20 cellular contexts compared by ENCODE assay signal in the genomic region with DNA sequence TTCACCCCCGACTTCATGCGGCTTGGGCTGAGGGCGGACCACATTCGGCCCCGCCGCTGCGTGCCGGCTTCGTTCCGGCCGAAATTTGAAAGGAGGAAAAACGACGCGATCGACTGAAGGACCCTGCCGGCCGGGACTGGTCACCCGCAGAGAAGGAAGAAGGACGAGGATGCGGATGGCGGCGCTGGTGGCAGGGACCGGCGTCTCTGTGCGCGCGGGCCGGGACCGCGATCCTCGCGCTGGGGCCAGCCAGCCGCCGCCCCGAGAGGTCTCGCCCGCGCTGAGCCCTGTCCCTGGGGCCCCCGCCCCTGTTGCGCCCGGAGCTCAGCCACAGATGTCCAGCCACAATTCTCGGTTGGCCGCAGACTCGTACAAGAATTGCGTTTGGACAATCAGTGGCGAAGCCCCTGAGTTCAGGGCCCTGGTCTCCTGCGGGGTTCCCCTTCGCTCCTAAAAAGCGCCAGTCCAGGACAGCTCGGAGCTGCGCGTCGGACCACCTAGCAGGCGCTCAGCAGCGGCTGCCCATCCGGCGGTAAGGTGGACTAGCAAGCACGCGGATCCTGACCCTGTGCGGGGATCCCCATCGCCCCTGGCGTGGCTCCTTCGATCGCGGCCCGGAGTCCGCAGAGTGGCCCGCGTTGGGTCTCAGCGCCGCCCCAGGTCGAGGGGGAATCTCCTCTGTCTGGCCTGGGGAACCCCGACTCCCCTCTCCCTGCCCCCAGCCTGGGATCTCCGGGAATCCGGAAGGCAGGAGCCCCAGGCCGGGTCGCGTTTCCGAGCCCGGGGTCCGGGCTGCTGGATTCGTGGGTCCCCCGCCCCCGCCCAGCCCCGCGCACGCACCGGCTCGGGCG. TPM values are rescaled to one million over a fixed set of nuclear protein-coding genes. Genes with fewer than 3 reads are reported as not detected.
DNase-seq lines count a peak whose midpoint lies in the region; ATAC-seq and TF ChIP-seq lines count a peak whose summit lies in the region.
"Had no signal": no experiment of that assay in that cellular context is flagged by ENCODE, and none has a peak within 500 bp of the region (broad histone marks: within the 10 kb centered on the region; RNA-seq: fewer than 3 reads in every experiment).

No MANE protein-coding gene starts in this region.

- CTCF ChIA-PET in PC-3 (lab: Charles Lee) = no interaction called here

- no TSS peak for BruUV-seq in PC-3 (replicated peaks; lab: Mats Ljungman, UMichigan)

- H3K9me3 ChIP-seq in PC-3 (ENCODE audit: low read length) = no peaks in the 10 kb centered on the region
- H3K9me3 ChIP-seq: Peyer's patch, upper lobe of left lung had no signal

- H3K27ac ChIP-seq in angular gyrus (ENCODE audit: low read depth, low read length) = peak overlapping the region; percentile 93
- H3K27ac ChIP-seq in PC-3 (ENCODE audit: low read length) = no peak overlapping the region
- H3K27ac ChIP-seq: Peyer's patch, upper lobe of left lung had no signal

- no peak overlapping the region for H3K4me2 ChIP-seq in PC-3 (ENCODE audit: low read length)

- intact Hi-C loops in PC-3 (cut with micrococcal nuclease) = no loop called here

- H3K9me2 ChIP-seq in PC-3 (replicated peaks; ENCODE audit: low read length) = no peaks in the 10 kb centered on the region

- ATAC-seq in GM21447 (IDR thresholded peaks at IDR 0.05; ENCODE audit: unreplicated experiment) = no peak
- no peak for ATAC-seq in PC-3
- ATAC-seq: stimulated activated naive CD8-positive, alpha-beta T cell treated with anti-CD3 and anti-CD28 coated beads, Interleukin-15, Interleukin-2, amounts not matched to agents 100 U/mL and 50 U/mL, for 24 hours had no signal

- no peaks in the 10 kb centered on the region for H3F3A ChIP-seq in PC-3 (ENCODE audit: low read length, unreplicated experiment)

- H3K4me1 Mint-ChIP-seq in glutamatergic neuron (ENCODE audit: low read depth, unreplicated experiment) (peaks cover 42% of the 10 kb centered on the region), nephron (peaks cover 10% of the 10 kb centered on the region)

- no peaks in the 10 kb centered on the region for H4K20me1 ChIP-seq in PC-3 (ENCODE audit: low read length)

- no peaks in the 10 kb centered on the region for H3K36me3 Mint-ChIP-seq in glutamatergic neuron (ENCODE audit: unreplicated experiment)
- peaks cover 20% of the 10 kb centered on the region for H3K36me3 Mint-ChIP-seq in nephron (ENCODE audit: low read depth)

- H3K9me3 Mint-ChIP-seq in glutamatergic neuron (ENCODE audit: unreplicated experiment) = peaks cover 7% of the 10 kb centered on the region
- no peaks in the 10 kb centered on the region for H3K9me3 Mint-ChIP-seq in nephron
- H3K9me3 Mint-ChIP-seq: activated naive CD4-positive, alpha-beta T cell treated with anti-CD3 and anti-CD28 coated beads for 36 hours; T-helper 2 cell treated with Interferon-gamma antibody and Interleukin-4, amounts not matched to agents 5 μg/mL and 100 μg/mL, for 36 hours had no signal

- H3K4me3 Mint-ChIP-seq in glutamatergic neuron (ENCODE audit: unreplicated experiment) = peak overlapping the region; percentile 95
- peak overlapping the region; percentile 63 to 84 (median 79) for H3K4me3 Mint-ChIP-seq in nephron
- H3K4me3 Mint-ChIP-seq: activated naive CD4-positive, alpha-beta T cell treated with anti-CD3 and anti-CD28 coated beads for 36 hours; T-helper 2 cell treated with Interferon-gamma antibody and Interleukin-4, amounts not matched to agents 5 μg/mL and 100 μg/mL, for 36 hours had no signal

- no peak overlapping the region for H2AFZ ChIP-seq in PC-3 (ENCODE audit: low read length)

- H3K79me2 ChIP-seq in PC-3 (ENCODE audit: low read length) = no peaks in the 10 kb centered on the region

- H3K4me3 ChIP-seq in PC-3 (ENCODE audit: low read length) = no peak overlapping the region
- H3K4me3 ChIP-seq: lung, Peyer's patch, upper lobe of left lung had no signal

- H3K27me3 ChIP-seq in PC-3 (ENCODE audit: low read length) = no peaks in the 10 kb centered on the region
- H3K27me3 ChIP-seq: Peyer's patch, upper lobe of left lung had no signal

- DNase-seq in glutamatergic neuron (no peak), superior temporal gyrus (ENCODE audit: extremely low spot score) (peak; percentile 9), RPMI8226 (no peak), PC-3 (no peak)
- DNase-seq: activated CD8-positive, alpha-beta memory T cell treated with anti-CD3 and anti-CD28 coated beads for 24 hours; activated naive CD4-positive, alpha-beta T cell treated with anti-CD3 and anti-CD28 coated beads for 36 hours; activated T-cell treated with anti-CD3 and anti-CD28 coated beads, Interleukin-2, amount 50 U/mL, for 48 hours; DMS79; Kasumi-1; NCI-H1930; NCI-H226; Peyer's patch; stimulated activated CD4-positive, alpha-beta T cell treated with anti-CD3 and anti-CD28 coated beads, Interleukin-2, amount 100 ng/mL, for 24 hours; stimulated activated naive CD8-positive, alpha-beta T cell treated with anti-CD3 and anti-CD28 coated beads, Interleukin-15, Interleukin-2, amounts not matched to agents 100 U/mL and 50 U/mL, for 24 hours had no signal

- H3K36me3 ChIP-seq in PC-3 (ENCODE audit: low read depth, low read length) = no peaks in the 10 kb centered on the region

- POLR2A ChIA-PET in PC-3 (lab: Charles Lee; ENCODE audit: unreplicated experiment) = no interaction called here

- H3K27me3 Mint-ChIP-seq in glutamatergic neuron (ENCODE audit: unreplicated experiment) (peaks cover 19% of the 10 kb centered on the region), nephron (ENCODE audit: low read depth) (peaks cover 83% of the 10 kb centered on the region)

- TF ChIP-seq CTCF in glutamatergic neuron (IDR thresholded peaks at IDR 0.05; ENCODE audit: partially characterized antibody, unreplicated experiment) = no peak
- no peak for TF ChIP-seq CTCF in nephron (IDR thresholded peaks at IDR 0.05; ENCODE audit: unreplicated experiment in 3 of 3)
- TF ChIP-seq CTCF in PC-3 (conservative IDR thresholded peaks at IDR 0.05; ENCODE audit: low read depth, low read length) = no peak

- H3K4me1 ChIP-seq in PC-3 (ENCODE audit: insufficient read depth, low read length) = no peaks in the 10 kb centered on the region
- H3K4me1 ChIP-seq: Peyer's patch had no signal

- H3K27ac Mint-ChIP-seq in glutamatergic neuron (ENCODE audit: unreplicated experiment) (peak overlapping the region; percentile 96), nephron (no peak overlapping the region)
- H3K27ac Mint-ChIP-seq: activated naive CD4-positive, alpha-beta T cell treated with anti-CD3 and anti-CD28 coated beads for 36 hours; T-helper 2 cell treated with Interferon-gamma antibody and Interleukin-4, amounts not matched to agents 5 μg/mL and 100 μg/mL, for 36 hours had no signal

- H3K9ac ChIP-seq in PC-3 (ENCODE audit: low read length) = no peak overlapping the region

RNA-seq across cellular contexts. Expression of gene URM1, which starts 21.4 kb away (rescaled TPM):
- total RNA-seq in glutamatergic neuron (ENCODE audit: unreplicated experiment) (62.6 TPM), PC-3 (2014; rRNA removed) (29.1 and 35.7 TPM in 2 replicates)

RNA-seq across cellular contexts. Expression of gene CERCAM, which starts 28.1 kb away (rescaled TPM):
- total RNA-seq in glutamatergic neuron (ENCODE audit: unreplicated experiment) (56.1 TPM), PC-3 (2014; rRNA removed) (19.1 and 23.1 TPM in 2 replicates)

RNA-seq across cellular contexts. Expression of gene SLC27A4, which starts 52.2 kb away (rescaled TPM):
- total RNA-seq in glutamatergic neuron (ENCODE audit: unreplicated experiment) (47.3 TPM), PC-3 (2014; rRNA removed) (39.1 and 41.1 TPM in 2 replicates)
